ENCODE assay signal across 1 cellular context in the genomic region with DNA sequence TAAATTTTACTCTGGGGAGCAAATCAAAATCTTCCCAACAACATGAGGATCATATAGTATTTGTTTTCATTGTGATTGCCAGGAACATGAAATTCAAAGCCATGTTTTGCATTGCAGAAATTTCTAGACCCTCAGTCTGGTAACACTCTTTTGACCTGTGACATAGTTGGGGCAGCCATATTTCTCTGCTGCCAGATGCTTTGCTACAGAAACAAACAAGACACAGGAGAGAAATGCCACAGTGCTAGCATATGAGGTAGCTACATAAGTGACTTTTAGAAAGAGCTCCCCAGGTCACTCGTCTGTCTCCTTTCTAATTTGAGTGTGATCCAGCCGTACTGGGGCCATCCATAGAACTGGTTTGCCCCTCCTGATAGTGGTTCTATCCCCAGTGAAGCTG.
TF ChIP-seq lines count a peak whose summit lies in the region.

No MANE protein-coding gene starts in this region.

TF ChIP-seq in IMR-90, 13 proteins besides CTCF, POLR2A, EP300 and RAD21 (continued from another document):
- TF ChIP-seq, protein P1, sequence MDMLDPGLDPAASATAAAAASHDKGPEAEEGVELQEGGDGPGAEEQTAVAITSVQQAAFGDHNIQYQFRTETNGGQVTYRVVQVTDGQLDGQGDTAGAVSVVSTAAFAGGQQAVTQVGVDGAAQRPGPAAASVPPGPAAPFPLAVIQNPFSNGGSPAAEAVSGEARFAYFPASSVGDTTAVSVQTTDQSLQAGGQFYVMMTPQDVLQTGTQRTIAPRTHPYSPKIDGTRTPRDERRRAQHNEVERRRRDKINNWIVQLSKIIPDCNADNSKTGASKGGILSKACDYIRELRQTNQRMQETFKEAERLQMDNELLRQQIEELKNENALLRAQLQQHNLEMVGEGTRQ (IDR thresholded peaks at IDR 0.05; ENCODE audit: low read depth, low read length): no peak
- TF ChIP-seq RCOR1 (IDR thresholded peaks at IDR 0.05; ENCODE audit: insufficient replicate concordance, low read length) (no peak), CHD1 (IDR thresholded peaks at IDR 0.05; ENCODE audit: low read depth, low read length) (no peak), RFX5 (IDR thresholded peaks at IDR 0.05; ENCODE audit: low read depth, low read length) (no peak), MAZ (IDR thresholded peaks at IDR 0.05; ENCODE audit: borderline replicate concordance, low read depth, low read length) (no peak), FOS (IDR thresholded peaks at IDR 0.05; ENCODE audit: low read depth, low read length) (no peak), MXI1 (IDR thresholded peaks at IDR 0.05; ENCODE audit: borderline replicate concordance, low read depth, low read length) (no peak), ELK1 (IDR thresholded peaks at IDR 0.05; ENCODE audit: borderline replicate concordance, low read depth, low read length) (no peak), CEBPB (IDR thresholded peaks at IDR 0.05; ENCODE audit: low read depth, low read length) (no peak)
